Comparison of ENCODE assay signal across 8 cellular contexts in genomic region chrX:8743126-8743732, GRCh38. TPM values are rescaled to one million over a fixed set of nuclear protein-coding genes. Genes with fewer than 3 reads are reported as not detected.
A peak's percentile ranks its signal among the peaks of the same experiment; 100 is the strongest.
DNase-seq lines count a peak whose midpoint lies in the region; ATAC-seq and TF ChIP-seq lines count a peak whose summit lies in the region.

No MANE protein-coding gene starts in this region.

- in situ Hi-C loops in Panc1 (cut with HindIII; ENCODE audit: low pct_unique_long_range_greater_than_20kb, low sequenced_read_pairs): no loop called here

- no peak overlapping the region for H3K4me3 ChIP-seq in CD8-positive, alpha-beta memory T cell (ENCODE audit: low read length)
- no peak overlapping the region for H3K4me3 ChIP-seq in Panc1 (ENCODE audit: low read depth in 2 of 2, low read length in 2 of 2)
- no peak overlapping the region for H3K4me3 ChIP-seq in right cardiac atrium (ENCODE audit: low read length)

- DNase-seq in CD8-positive, alpha-beta memory T cell: peak; percentile 33 to 64 (median 39)
- DNase-seq in GM20000 (ENCODE audit: low spot score): peak; percentile 22
- DNase-seq in Panc1 (ENCODE audit: low read depth, low spot score): no peak
- DNase-seq in activated effector memory CD4-positive, alpha-beta T cell treated with Interleukin-2 at 50 U/mL for 16 hours: peak; percentile 15
- peak; percentile 38 to 75 (median 74) for DNase-seq in right cardiac atrium
- peak; percentile 24 for DNase-seq in stimulated activated CD4-positive, alpha-beta T cell treated with anti-CD3 and anti-CD28 coated beads, Interleukin-2, amount 100 ng/mL, for 4 hours (ENCODE audit: low read depth)

- H3K36me3 Mint-ChIP-seq in CD8-positive, alpha-beta memory T cell: no peaks in the 10 kb centered on the region

- BruUV-seq in Panc1 (replicated peaks; lab: Mats Ljungman, UMichigan): no TSS peak

- H3K4me3 Mint-ChIP-seq in CD8-positive, alpha-beta memory T cell: no peak overlapping the region

- CTCF ChIA-PET in CD8-positive, alpha-beta memory T cell (lab: Charles Lee): interaction anchor here (0.6 to 2.5 kb wide), 7 partner anchors 9 to 967 kb away, joined by 3 to 6 read pairs (median 3); no protein-coding TSS in a partner anchor
- CTCF ChIA-PET in Panc1 (lab: Charles Lee): no interaction called here

- intact Hi-C loops in Panc1 (cut with micrococcal nuclease; ENCODE audit: unreplicated experiment): no loop called here
- intact Hi-C loops in right cardiac atrium (cut with DNase I): loop anchor here in 1 of 4 donors (10.0 kb wide), 1 partner anchor 962 kb away; no protein-coding TSS in a partner anchor

- ATAC-seq in Panc1 (no peak), right cardiac atrium (no peak), HG03159 (IDR thresholded peaks at IDR 0.05; ENCODE audit: unreplicated experiment) (no peak), HG03457 (IDR thresholded peaks at IDR 0.05; ENCODE audit: unreplicated experiment) (no peak)

- H3K36me3 ChIP-seq in CD8-positive, alpha-beta memory T cell (ENCODE audit: insufficient read depth, low read length): no peaks in the 10 kb centered on the region
- no peaks in the 10 kb centered on the region for H3K36me3 ChIP-seq in Panc1 (ENCODE audit: control insufficient read depth, insufficient read depth, low read length)

- H3K27ac ChIP-seq in CD8-positive, alpha-beta memory T cell (ENCODE audit: low read depth, low read length): no peak overlapping the region
- H3K27ac ChIP-seq in Panc1 (ENCODE audit: low read length): no peak overlapping the region
- H3K27ac ChIP-seq in right cardiac atrium (ENCODE audit: low read length): no peak overlapping the region

- H3K4me1 Mint-ChIP-seq in CD8-positive, alpha-beta memory T cell: no peaks in the 10 kb centered on the region

- H3K27me3 ChIP-seq in CD8-positive, alpha-beta memory T cell (ENCODE audit: insufficient read depth, low read length, poor library complexity, severe bottlenecking): no peaks in the 10 kb centered on the region
- H3K27me3 ChIP-seq in Panc1 (ENCODE audit: control insufficient read depth, insufficient read depth, low read length) (no peaks in the 10 kb centered on the region), right cardiac atrium (ENCODE audit: control insufficient read depth, insufficient read depth) (no peaks in the 10 kb centered on the region)

- no peaks in the 10 kb centered on the region for H3K4me1 ChIP-seq in CD8-positive, alpha-beta memory T cell (ENCODE audit: insufficient read depth, low read length)
- H3K4me1 ChIP-seq in Panc1 (ENCODE audit: control insufficient read depth, insufficient read depth, low read length) (no peaks in the 10 kb centered on the region), right cardiac atrium (ENCODE audit: control insufficient read depth, insufficient read depth, low read length) (no peaks in the 10 kb centered on the region)

- no peaks in the 10 kb centered on the region for H3K9me3 Mint-ChIP-seq in CD8-positive, alpha-beta memory T cell

- 83% methylated on average over 11 of the region's 11 CpGs for WGBS in right cardiac atrium

- H3K27me3 Mint-ChIP-seq in CD8-positive, alpha-beta memory T cell: peaks cover 4 to 9% of the 10 kb centered on the region in 2 donors

- TF ChIP-seq CTCF in GM20000 (IDR thresholded peaks at IDR 0.05; ENCODE audit: extremely low read depth, missing control alignments) (peak; percentile 13), Panc1 (IDR thresholded peaks at IDR 0.05) (peak; percentile 83)

- POLR2A ChIA-PET in CD8-positive, alpha-beta memory T cell (lab: Charles Lee): no interaction called here
- POLR2A ChIA-PET in Panc1 (lab: Charles Lee): no interaction called here

- H3K9me3 ChIP-seq in CD8-positive, alpha-beta memory T cell (ENCODE audit: low read length): no peaks in the 10 kb centered on the region
- no peaks in the 10 kb centered on the region for H3K9me3 ChIP-seq in Panc1 (ENCODE audit: control insufficient read depth, insufficient read depth, low read depth, low read length)
- H3K9me3 ChIP-seq in right cardiac atrium (ENCODE audit: control insufficient read depth, low read length): no peaks in the 10 kb centered on the region

- no peak overlapping the region for H3K27ac Mint-ChIP-seq in CD8-positive, alpha-beta memory T cell

RNA-seq across cellular contexts. Expression of gene ANOS1, which starts 11.3 kb away (rescaled TPM):
- total RNA-seq in CD8-positive, alpha-beta memory T cell: not detected
- not detected for polyA plus RNA-seq in CD8-positive, alpha-beta memory T cell
- total RNA-seq in Panc1 (2021; ENCODE audit: unreplicated experiment) (0.18 TPM), right cardiac atrium (1 to 10 TPM; 3.3 to 6.6 (median 5.2) TPM)
- polyA plus RNA-seq in Panc1 (2012; ENCODE audit: insufficient read length): 0.04 TPM
- 1.8 TPM for polyA plus RNA-seq in right cardiac atrium

RNA-seq across cellular contexts. Expression of gene FAM9A, which starts 58.0 kb away (rescaled TPM):
- not detected for total RNA-seq in CD8-positive, alpha-beta memory T cell
- not detected for polyA plus RNA-seq in CD8-positive, alpha-beta memory T cell
- not detected for total RNA-seq in Panc1 (2021; ENCODE audit: unreplicated experiment)
- not detected for polyA plus RNA-seq in Panc1 (2012; ENCODE audit: insufficient read length)
- total RNA-seq in right cardiac atrium: not detected
- not detected for polyA plus RNA-seq in right cardiac atrium
